Comparison of ENCODE assay signal across 8 cellular contexts in the genomic region with DNA sequence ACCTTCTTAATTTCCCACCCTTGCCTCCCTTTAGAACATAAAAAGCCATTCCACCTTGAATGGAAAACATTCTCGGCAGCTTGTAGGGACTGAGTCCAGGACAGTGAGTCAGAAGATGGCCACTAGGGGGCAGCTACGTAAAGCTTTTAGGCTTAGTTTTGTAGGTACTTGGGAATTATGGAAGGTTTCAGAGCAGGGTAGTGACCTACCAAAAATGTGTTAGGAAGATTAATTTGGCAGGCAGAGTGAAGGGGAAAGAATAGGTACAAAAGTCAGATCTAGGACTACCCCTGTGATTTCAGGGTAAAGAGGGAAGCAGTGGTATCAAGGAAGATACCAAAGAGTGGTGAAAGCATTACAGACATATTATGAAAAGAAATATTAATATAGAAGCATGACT.
DNase-seq lines count a peak whose midpoint lies in the region; ATAC-seq and TF ChIP-seq lines count a peak whose summit lies in the region.

No MANE protein-coding gene starts in this region.

- ATAC-seq in activated T-cell treated with anti-CD3 and anti-CD28 coated beads, Interleukin-2, amount 50 U/mL, for 4 hours: no peak
- peak; percentile 80 for ATAC-seq in HCT116

- no peaks in the 10 kb centered on the region for H3K27me3 ChIP-seq in HCT116 (ENCODE audit: insufficient read depth, low read length)
- no peaks in the 10 kb centered on the region for H3K27me3 ChIP-seq in MG63
- no peaks in the 10 kb centered on the region for H3K27me3 ChIP-seq in SU-DHL-6 (ENCODE audit: low read length)

- no peaks in the 10 kb centered on the region for H3K9me2 ChIP-seq in HCT116 (ENCODE audit: insufficient read depth)
- no peaks in the 10 kb centered on the region for H3K9me2 ChIP-seq in SU-DHL-6 (replicated peaks; ENCODE audit: insufficient read depth, low read length)

- H3F3A ChIP-seq in SU-DHL-6 (ENCODE audit: insufficient read depth): no peaks in the 10 kb centered on the region

- RAD21 ChIA-PET in HCT116 (lab: Charles Lee; ENCODE audit: low non-redundant PET in 1 of 2, low total read pairs in 2 of 2, uncharacterized antibody in 2 of 2, unreplicated experiment in 2 of 2): no interaction called here

- H3K4me1 Mint-ChIP-seq in activated T-cell treated with anti-CD3 and anti-CD28 coated beads, Interleukin-2, amount 50 U/mL, for 4 hours (ENCODE audit: low read depth): no peaks in the 10 kb centered on the region
- peaks cover 15% of the 10 kb centered on the region for H3K4me1 Mint-ChIP-seq in type B pancreatic cell (ENCODE audit: unreplicated experiment)

- H3K4me2 ChIP-seq in HCT116 (ENCODE audit: low read length) (no peak overlapping the region), SU-DHL-6 (ENCODE audit: low read depth, low read length, poor library complexity, severe bottlenecking) (no peak overlapping the region)

- CTCF ChIA-PET in HCT116 (lab: Charles Lee): interaction anchor here (1.2 to 2.0 kb wide), 3 partner anchors 35 to 1338 kb away, joined by 4 to 7 read pairs (median 7); no protein-coding TSS in a partner anchor

- TF ChIP-seq RAD21 in HCT116 (IDR thresholded peaks at IDR 0.05; ENCODE audit: low read depth): peak; percentile 68; the same call in 1 of the 2 replicates

- no peaks in the 10 kb centered on the region for H3K4me1 ChIP-seq in HCT116 (ENCODE audit: control insufficient read depth in 1 of 2, insufficient read depth in 2 of 2, low read length in 2 of 2)

- H3K27ac ChIP-seq in HCT116 (ENCODE audit: low read depth, low read length): no peak overlapping the region
- H3K27ac ChIP-seq in SU-DHL-6 (ENCODE audit: low read depth, low read length): no peak overlapping the region

- H3K79me2 ChIP-seq in HCT116 (ENCODE audit: insufficient read depth, low read length) (no peaks in the 10 kb centered on the region), SU-DHL-6 (ENCODE audit: insufficient read depth, low read length) (no peaks in the 10 kb centered on the region)

- H3K36me3 Mint-ChIP-seq in activated T-cell treated with anti-CD3 and anti-CD28 coated beads, Interleukin-2, amount 50 U/mL, for 4 hours (ENCODE audit: insufficient read depth): no peaks in the 10 kb centered on the region
- H3K36me3 Mint-ChIP-seq in type B pancreatic cell: no peaks in the 10 kb centered on the region

- H3K36me3 ChIP-seq in HCT116 (ENCODE audit: control insufficient read depth in 1 of 2, insufficient read depth in 2 of 2, low read length in 2 of 2) (no peaks in the 10 kb centered on the region; a peak in 1 of 4 replicates), MG63 (no peaks in the 10 kb centered on the region), SU-DHL-6 (ENCODE audit: low read length) (no peaks in the 10 kb centered on the region)

- intact Hi-C loops in HCT116 (cut with micrococcal nuclease): loop anchor here (2.0 to 5.0 kb wide), 2 partner anchors 683 to 1337 kb away; no protein-coding TSS in a partner anchor

- H3K4me3 ChIP-seq in HCT116 (replicated peaks in 1 of 2; ENCODE audit: low read depth in 1 of 2, low read length in 2 of 2): no peak overlapping the region
- H3K4me3 ChIP-seq in MG63: no peak overlapping the region
- H3K4me3 ChIP-seq in SU-DHL-6 (ENCODE audit: insufficient read depth, low read length, poor library complexity, severe bottlenecking): no peak overlapping the region

- peaks cover 8% of the 10 kb centered on the region for H3K9me3 Mint-ChIP-seq in activated T-cell treated with anti-CD3 and anti-CD28 coated beads, Interleukin-2, amount 50 U/mL, for 4 hours
- peaks cover 13% of the 10 kb centered on the region for H3K9me3 Mint-ChIP-seq in type B pancreatic cell

- H4K20me1 ChIP-seq in HCT116 (ENCODE audit: insufficient read depth): no peaks in the 10 kb centered on the region
- no peaks in the 10 kb centered on the region for H4K20me1 ChIP-seq in SU-DHL-6 (ENCODE audit: low read depth, low read length)

- DNase-seq in activated T-cell treated with anti-CD3 and anti-CD28 coated beads for 4 hours (peak; percentile 2), HCT116 (ENCODE audit: low read depth, low spot score) (peak; percentile 56), MG63 (peak; percentile 29), erythroblast (lab: John Stamatoyannopoulos, UW) (peak; percentile 49 to 72), myocyte (ENCODE audit: low read depth) (peak; percentile 81), type B pancreatic cell (ENCODE audit: extremely low spot score, unreplicated experiment) (no peak)
- no peak for DNase-seq in activated T-cell treated with anti-CD3 and anti-CD28 coated beads, Interleukin-2, amount 50 U/mL, for 4 hours

- H3K9ac ChIP-seq in HCT116 (ENCODE audit: low read length) (no peak overlapping the region), SU-DHL-6 (ENCODE audit: low read length) (no peak overlapping the region)

- POLR2A ChIA-PET in HCT116 (lab: Charles Lee): interaction anchor here (0.6 kb wide), 1 partner anchor 1369 kb away, joined by 3 read pairs; no protein-coding TSS in a partner anchor

- H3K27me3 Mint-ChIP-seq in activated T-cell treated with anti-CD3 and anti-CD28 coated beads, Interleukin-2, amount 50 U/mL, for 4 hours (ENCODE audit: low read depth): no peaks in the 10 kb centered on the region
- no peaks in the 10 kb centered on the region for H3K27me3 Mint-ChIP-seq in type B pancreatic cell

- H3K4me3 Mint-ChIP-seq in activated T-cell treated with anti-CD3 and anti-CD28 coated beads, Interleukin-2, amount 50 U/mL, for 4 hours: no peak overlapping the region
- no peak overlapping the region for H3K4me3 Mint-ChIP-seq in type B pancreatic cell

- TF ChIP-seq CTCF in HCT116 (IDR thresholded peaks at IDR 0.05 in 2 of 3, conservative IDR thresholded peaks at IDR 0.05 in 1 of 3; ENCODE audit: borderline replicate concordance in 1 of 3, insufficient read depth in 1 of 3, low read depth in 2 of 3, low read length in 2 of 3) (peak; percentile 40 to 87 (median 76); a peak in 5 of 6 replicates), SU-DHL-6 (IDR thresholded peaks at IDR 0.05; ENCODE audit: insufficient read depth, low read length, poor library complexity, severe bottlenecking) (peak; percentile 81), type B pancreatic cell (conservative IDR thresholded peaks at IDR 0.05) (peak; percentile 94)

- peak overlapping the region; percentile 0 for H3K27ac Mint-ChIP-seq in type B pancreatic cell

- H3K9me3 ChIP-seq in HCT116 (ENCODE audit: control insufficient read depth in 1 of 2, insufficient read depth in 1 of 2, low read depth in 1 of 2, low read length in 2 of 2) (no peaks in the 10 kb centered on the region), MG63 (no peaks in the 10 kb centered on the region), SU-DHL-6 (ENCODE audit: insufficient read depth, low read length) (no peaks in the 10 kb centered on the region)

- H2AFZ ChIP-seq in HCT116 (ENCODE audit: low read depth, low read length, poor library complexity, severe bottlenecking) (no peak overlapping the region), SU-DHL-6 (ENCODE audit: low read depth, low read length, severe bottlenecking) (no peak overlapping the region)

- no TSS peak for BruUV-seq in HCT116 (replicated peaks; lab: Mats Ljungman, UMichigan)

- TF ChIP-seq POLR2A in HCT116 (IDR thresholded peaks at IDR 0.05; ENCODE audit: borderline replicate concordance, extremely low read depth, insufficient read depth, insufficient read length): no peak
- no peak for TF ChIP-seq POLR2A in erythroblast (IDR thresholded peaks at IDR 0.05; ENCODE audit: low read length)

TF ChIP-seq in HCT116, 20 proteins besides CTCF, POLR2A, EP300 and RAD21:
- TF ChIP-seq YY1 (IDR thresholded peaks at IDR 0.05; ENCODE audit: extremely low read depth, insufficient replicate concordance, low read depth, low read length) (no peak), REST (IDR thresholded peaks at IDR 0.05; ENCODE audit: low read depth) (no peak), SRF (IDR thresholded peaks at IDR 0.05; ENCODE audit: low read depth) (no peak), CBX3 (IDR thresholded peaks at IDR 0.05; ENCODE audit: low read depth) (no peak), MAX (IDR thresholded peaks at IDR 0.05) (no peak), FOSL1 (IDR thresholded peaks at IDR 0.05; ENCODE audit: low read depth) (no peak), EZH2 (IDR thresholded peaks at IDR 0.05) (no peak), ELF1 (IDR thresholded peaks at IDR 0.05; ENCODE audit: borderline replicate concordance, low read depth) (no peak), EZH2phosphoT487 (IDR thresholded peaks at IDR 0.05; ENCODE audit: borderline replicate concordance) (no peak), SIN3A (IDR thresholded peaks at IDR 0.05; ENCODE audit: low read depth) (no peak), ZNF274 (IDR thresholded peaks at IDR 0.05; ENCODE audit: low read depth, low read length) (no peak), TCF7L2 (IDR thresholded peaks at IDR 0.05; ENCODE audit: borderline replicate concordance, extremely low read depth, insufficient read depth, insufficient read length) (no peak)

Comparison
In these comparisons a context has a peak if more than half of its experiments do, and no peak if none do; other contexts are left out.
1. DNase-seq: peak in activated T-cell treated with anti-CD3 and anti-CD28 coated beads for 4 hours (single experiment), HCT116 (single experiment), MG63 (single experiment), erythroblast (2 of 2) and myocyte (single experiment); none in activated T-cell treated with anti-CD3 and anti-CD28 coated beads, Interleukin-2, amount 50 U/mL, for 4 hours (single experiment) and type B pancreatic cell (single experiment).
2. Peak in every context shown above with its lines, with median percentiles within 50 percentile points of each other: CTCF ChIP-seq.